In genomic region chr1:116122955-116123757, GRCh38 we compare ENCODE assay signal across 9 cellular contexts. TPM values are rescaled to one million over a fixed set of nuclear protein-coding genes. Genes with fewer than 3 reads are reported as not detected.
A peak's percentile ranks its signal among the peaks of the same experiment; 100 is the strongest.
DNase-seq lines count a peak whose midpoint lies in the region; ATAC-seq and TF ChIP-seq lines count a peak whose summit lies in the region.
"Had no signal": no experiment of that assay in that cellular context is flagged by ENCODE, and none has a peak within 500 bp of the region (broad histone marks: within the 10 kb centered on the region; RNA-seq: fewer than 3 reads in every experiment).

No MANE protein-coding gene starts in this region.

- H3K4me3 ChIP-seq in SJCRH30 (no peak overlapping the region), fibroblast of the aortic adventitia (ENCODE audit: low read depth, low read length) (peak overlapping the region; percentile 19), rectal smooth muscle tissue (ENCODE audit: low read length) (peak overlapping the region; percentile 27), tibial artery (no peak overlapping the region), A673 (ENCODE audit: low read depth, low read length, poor library complexity, severe bottlenecking) (no peak overlapping the region)

- intact Hi-C loops in tibial artery (cut with DNase I; ENCODE audit: low total_unique reads), result no loop called here
- intact Hi-C loops in A673 (cut with micrococcal nuclease; ENCODE audit: unreplicated experiment), result no loop called here

- H3K4me1 ChIP-seq in SJCRH30, result no peaks in the 10 kb centered on the region
- H3K4me1 ChIP-seq in rectal smooth muscle tissue (ENCODE audit: control insufficient read depth, insufficient read depth, low read length), result no peaks in the 10 kb centered on the region
- H3K4me1 ChIP-seq in tibial artery, result no peaks in the 10 kb centered on the region
- no peaks in the 10 kb centered on the region for H3K4me1 ChIP-seq in A673 (ENCODE audit: insufficient read depth, low read length, poor library complexity, severe bottlenecking)
- H3K4me1 ChIP-seq: parathyroid adenoma had no signal

- DNase-seq in GM03348 (ENCODE audit: low spot score) (peak; percentile 91), SJCRH30 (peak; percentile 11 to 16), fibroblast of the aortic adventitia (ENCODE audit: low read depth) (peak; percentile 96), NCI-H510A treated with DMSO at 0.1 percent for 48 hours (lab: John Stamatoyannopoulos, UW) (no peak), tibial artery (no peak), A673 (ENCODE audit: low spot score) (no peak)

- POLR2A ChIA-PET in A673 (lab: Charles Lee; ENCODE audit: low non-redundant PET), result interaction anchor here (0.6 kb wide), 1 partner anchor 376 kb away, joined by 7 read pairs; no protein-coding TSS in a partner anchor

- no peaks in the 10 kb centered on the region for H3K9me3 ChIP-seq in SJCRH30 (replicated peaks)
- H3K9me3 ChIP-seq in tibial artery, result no peaks in the 10 kb centered on the region
- H3K9me3 ChIP-seq in A673 (ENCODE audit: low read depth, low read length, poor library complexity, severe bottlenecking), result no peaks in the 10 kb centered on the region

- no TSS peak for BruUV-seq in A673 (replicated peaks; lab: Mats Ljungman, UMichigan)

- no peaks in the 10 kb centered on the region for H3K36me3 ChIP-seq in SJCRH30
- H3K36me3 ChIP-seq in rectal smooth muscle tissue (ENCODE audit: control insufficient read depth, insufficient read depth, low read length), result no peaks in the 10 kb centered on the region
- no peaks in the 10 kb centered on the region for H3K36me3 ChIP-seq in tibial artery
- no peaks in the 10 kb centered on the region for H3K36me3 ChIP-seq in A673 (ENCODE audit: insufficient read depth, low read length, poor library complexity, severe bottlenecking)

- H3K9ac ChIP-seq in rectal smooth muscle tissue (ENCODE audit: low read length), result no peak overlapping the region
- H3K9ac ChIP-seq: parathyroid adenoma had no signal

- CTCF ChIA-PET in A673 (lab: Charles Lee), result no interaction called here

- H3K27ac ChIP-seq in SJCRH30 (no peak overlapping the region), rectal smooth muscle tissue (ENCODE audit: low read depth, low read length) (no peak overlapping the region), tibial artery (no peak overlapping the region), A673 (ENCODE audit: low read depth, low read length, poor library complexity, severe bottlenecking) (no peak overlapping the region)
- H3K27ac ChIP-seq: parathyroid adenoma had no signal

- ATAC-seq in HG02642 (IDR thresholded peaks at IDR 0.05; ENCODE audit: poor library complexity, unreplicated experiment), result no peak

- H3K27me3 ChIP-seq in SJCRH30 (no peaks in the 10 kb centered on the region), rectal smooth muscle tissue (ENCODE audit: control insufficient read depth, insufficient read depth, low read length) (peaks cover 6% of the 10 kb centered on the region), tibial artery (no peaks in the 10 kb centered on the region), A673 (replicated peaks; ENCODE audit: insufficient read depth, low read depth, low read length, poor library complexity) (no peaks in the 10 kb centered on the region)

- TF ChIP-seq CTCF in fibroblast of the aortic adventitia (IDR thresholded peaks at IDR 0.05; ENCODE audit: insufficient read depth, low read length), result no peak
- TF ChIP-seq CTCF in tibial artery (IDR thresholded peaks at IDR 0.05), result no peak
- no peak for TF ChIP-seq CTCF in A673 (conservative IDR thresholded peaks at IDR 0.05; ENCODE audit: low read depth, low read length)

RNA-seq across cellular contexts. Expression of gene MAB21L3, which starts 12.0 kb away (rescaled TPM):
- 0.71 and 0.95 TPM in 2 replicates for total RNA-seq in SJCRH30 (2014; rRNA removed; shearing (Covaris generic))
- total RNA-seq in fibroblast of the aortic adventitia (ENCODE audit: low replicate concordance) (0.18 and 0.41 TPM in 2 replicates), A673 (2021) (2.7 and 4.8 TPM in 2 replicates)

Comparison
In these comparisons a context has a peak if more than half of its experiments do, and no peak if none do; other contexts are left out.
1. DNase-seq: peak in GM03348 (single experiment), SJCRH30 (2 of 2) and fibroblast of the aortic adventitia (single experiment); none in NCI-H510A treated with DMSO at 0.1 percent for 48 hours (single experiment), tibial artery (0 of 2) and A673 (single experiment).
2. H3K4me3 ChIP-seq: peak in fibroblast of the aortic adventitia (single experiment) and rectal smooth muscle tissue (single experiment); none in SJCRH30 (single experiment), tibial artery (0 of 2) and A673 (single experiment).